Comparison of ENCODE assay signal across 8 cellular contexts in the genomic region with DNA sequence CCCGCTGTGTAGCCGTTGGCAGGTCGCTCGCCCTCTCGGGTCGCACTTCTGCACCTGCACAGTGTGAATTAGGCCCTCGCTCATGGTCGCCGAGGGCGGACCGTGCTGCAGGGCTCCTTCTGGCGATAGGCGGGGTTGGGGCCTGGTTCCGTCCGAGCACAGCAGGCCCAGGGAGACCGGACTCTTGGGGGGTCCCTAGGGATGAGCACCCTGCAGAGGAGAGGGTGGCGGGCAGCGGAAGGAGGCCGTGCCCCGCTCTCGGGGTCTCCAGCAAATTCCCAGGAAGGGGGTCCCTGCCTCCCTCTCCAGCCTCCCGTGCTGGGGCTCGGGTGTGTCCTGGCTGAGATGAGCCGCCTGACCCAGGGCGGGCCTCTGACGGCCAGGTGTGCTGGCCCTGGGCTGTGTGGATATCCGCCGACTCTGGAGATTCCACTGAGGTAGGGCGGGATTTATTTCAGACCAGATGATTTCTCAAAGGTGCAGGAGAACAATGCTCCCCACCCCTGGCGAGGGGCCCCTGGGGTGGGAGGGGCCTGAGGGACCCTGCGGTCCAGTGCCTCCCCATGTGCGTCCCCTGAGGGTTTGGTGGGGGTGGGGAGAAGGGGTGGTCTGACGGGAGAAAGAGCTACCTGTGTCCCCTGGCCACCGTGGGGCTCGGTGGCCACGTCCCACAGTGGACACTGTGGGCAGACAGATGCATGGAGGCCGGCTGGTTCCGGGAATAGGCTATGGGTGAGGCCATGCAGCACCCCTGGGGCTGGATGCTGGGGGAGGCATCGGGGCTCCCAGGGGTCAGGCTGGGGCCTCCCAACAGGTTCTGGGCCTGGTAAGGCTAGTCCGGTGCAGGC. TPM values are rescaled to one million over a fixed set of nuclear protein-coding genes. Genes with fewer than 3 reads are reported as not detected.
DNase-seq lines count a peak whose midpoint lies in the region; ATAC-seq and TF ChIP-seq lines count a peak whose summit lies in the region.

No MANE protein-coding gene starts in this region.

- H3K36me3 ChIP-seq in OCI-LY1 (ENCODE audit: insufficient read depth, low read length) (no peaks in the 10 kb centered on the region), gastrocnemius medialis (no peaks in the 10 kb centered on the region)

- in situ Hi-C loops in gastrocnemius medialis (cut with MboI; ENCODE audit: low sequenced_read_pairs in 4 of 4): loop anchor here in 2 of 4 donors (5.0 kb wide), 2 partner anchors 42 to 167 kb away; no protein-coding TSS in a partner anchor

- H3K9me2 ChIP-seq in OCI-LY1 (ENCODE audit: low read depth, low read length): no peaks in the 10 kb centered on the region

- peak; percentile 4 for ATAC-seq in GM19463 (IDR thresholded peaks at IDR 0.05; ENCODE audit: unreplicated experiment)
- peak; percentile 42 for ATAC-seq in foreskin keratinocyte
- ATAC-seq in gastrocnemius medialis: peak; percentile 4 to 23
- ATAC-seq in HG03139 (IDR thresholded peaks at IDR 0.05; ENCODE audit: unreplicated experiment): no peak

- no peaks in the 10 kb centered on the region for H3K9me3 ChIP-seq in OCI-LY1 (ENCODE audit: low read length)
- no peaks in the 10 kb centered on the region for H3K9me3 ChIP-seq in gastrocnemius medialis

- no peaks in the 10 kb centered on the region for H3K79me2 ChIP-seq in OCI-LY1 (ENCODE audit: insufficient read depth, low read length)

- no peaks in the 10 kb centered on the region for H3F3A ChIP-seq in OCI-LY1 (ENCODE audit: insufficient read depth, low read length)

- intact Hi-C loops in gastrocnemius medialis (cut with DNase I; ENCODE audit: low total_unique reads): loop anchor here (1.0 to 10.0 kb wide), 3 partner anchors 27 to 753 kb away; partner anchors contain the start of genes GAK, NELFA, SLBP and TMEM175

- H3K4me1 ChIP-seq in OCI-LY1 (ENCODE audit: insufficient read depth, low read length, severe bottlenecking): peaks cover 15% of the 10 kb centered on the region
- H3K4me1 ChIP-seq in foreskin keratinocyte: no peaks in the 10 kb centered on the region
- peaks cover 0 to 11% of the 10 kb centered on the region in 2 donors for H3K4me1 ChIP-seq in gastrocnemius medialis

- H3K4me2 ChIP-seq in OCI-LY1 (ENCODE audit: low read length): peak overlapping the region; percentile 76

- H2AFZ ChIP-seq in OCI-LY1 (ENCODE audit: low read length): no peak overlapping the region

- H3K27ac ChIP-seq in OCI-LY1 (ENCODE audit: low read depth, low read length, poor library complexity, severe bottlenecking) (no peak overlapping the region), foreskin keratinocyte (no peak overlapping the region), gastrocnemius medialis (peak overlapping the region; percentile 58 to 82 (median 78))

- DNase-seq in foreskin keratinocyte (no peak), gastrocnemius medialis (no peak), NCI-H526 treated with DMSO at 0.1 percent for 48 hours (lab: John Stamatoyannopoulos, UW) (no peak), NCI-H1105 treated with DMSO at 0.1 percent for 48 hours (lab: John Stamatoyannopoulos, UW) (no peak)
- DNase-seq in activated CD4-positive, alpha-beta T cell treated with anti-CD3 and anti-CD28 coated beads, Interleukin-2, amount 50 U/mL, for 1 hour: no peak

- H3K4me3 ChIP-seq in OCI-LY1 (ENCODE audit: low read depth, low read length, poor library complexity, severe bottlenecking): peak overlapping the region; percentile 59
- H3K4me3 ChIP-seq in gastrocnemius medialis: peak overlapping the region; percentile 41 to 67 (median 48)

- peak overlapping the region; percentile 54; the same call in 1 of the 2 replicates for H3K9ac ChIP-seq in OCI-LY1 (ENCODE audit: low read length)

- H4K20me1 ChIP-seq in OCI-LY1 (ENCODE audit: insufficient read depth, low read length): no peaks in the 10 kb centered on the region

- TF ChIP-seq POLR2A in gastrocnemius medialis (IDR thresholded peaks at IDR 0.05): no peak

- TF ChIP-seq CTCF in OCI-LY1 (IDR thresholded peaks at IDR 0.05; ENCODE audit: low read length) (no peak), foreskin keratinocyte (conservative IDR thresholded peaks at IDR 0.05) (no peak), gastrocnemius medialis (IDR thresholded peaks at IDR 0.05 in 4 of 5, conservative IDR thresholded peaks at IDR 0.05 in 1 of 5) (no peak)

- H3K27me3 ChIP-seq in OCI-LY1 (ENCODE audit: insufficient read depth, low read length) (no peaks in the 10 kb centered on the region), foreskin keratinocyte (no peaks in the 10 kb centered on the region), gastrocnemius medialis (no peaks in the 10 kb centered on the region)

RNA-seq across cellular contexts. Expression of gene FAM53A, which starts 0.9 kb away (rescaled TPM):
- total RNA-seq in foreskin keratinocyte: 0.74 and 1.3 TPM in 2 replicates
- 0.61 and 1.5 TPM in 2 replicates for polyA plus RNA-seq in foreskin keratinocyte
- 1 to 10 TPM; 1.8 to 5.2 (median 2.8) TPM for total RNA-seq in gastrocnemius medialis

RNA-seq across cellular contexts. Expression of gene SLBP, which starts 27.1 kb away (rescaled TPM):
- total RNA-seq in foreskin keratinocyte: 77.9 and 80.3 TPM in 2 replicates
- 59.9 and 67.7 TPM in 2 replicates for polyA plus RNA-seq in foreskin keratinocyte
- total RNA-seq in gastrocnemius medialis: 10 to 100 TPM; 17.0 to 25.6 (median 21.0) TPM

RNA-seq across cellular contexts. Expression of gene TMEM129, which starts 36.1 kb away (rescaled TPM):
- 24.3 and 26.4 TPM in 2 replicates for total RNA-seq in foreskin keratinocyte
- polyA plus RNA-seq in foreskin keratinocyte: 23.7 and 24.3 TPM in 2 replicates
- total RNA-seq in gastrocnemius medialis: 10 to 100 TPM; 30.3 to 78.0 (median 44.2) TPM

RNA-seq across cellular contexts. Expression of gene TACC3, which starts 36.3 kb away (rescaled TPM):
- 69.4 and 94.8 TPM in 2 replicates for total RNA-seq in foreskin keratinocyte
- 86.2 and 112 TPM in 2 replicates for polyA plus RNA-seq in foreskin keratinocyte
- 1 to 10 TPM; 1.5 to 3.2 (median 1.9) TPM for total RNA-seq in gastrocnemius medialis

Comparison
In these comparisons a context has a peak if more than half of its experiments do, and no peak if none do; other contexts are left out.
1. H3K27ac ChIP-seq: peak in gastrocnemius medialis (4 of 4); none in OCI-LY1 (single experiment) and foreskin keratinocyte (single experiment).